ENCODE assay signal across 13 cellular contexts in the genomic region with DNA sequence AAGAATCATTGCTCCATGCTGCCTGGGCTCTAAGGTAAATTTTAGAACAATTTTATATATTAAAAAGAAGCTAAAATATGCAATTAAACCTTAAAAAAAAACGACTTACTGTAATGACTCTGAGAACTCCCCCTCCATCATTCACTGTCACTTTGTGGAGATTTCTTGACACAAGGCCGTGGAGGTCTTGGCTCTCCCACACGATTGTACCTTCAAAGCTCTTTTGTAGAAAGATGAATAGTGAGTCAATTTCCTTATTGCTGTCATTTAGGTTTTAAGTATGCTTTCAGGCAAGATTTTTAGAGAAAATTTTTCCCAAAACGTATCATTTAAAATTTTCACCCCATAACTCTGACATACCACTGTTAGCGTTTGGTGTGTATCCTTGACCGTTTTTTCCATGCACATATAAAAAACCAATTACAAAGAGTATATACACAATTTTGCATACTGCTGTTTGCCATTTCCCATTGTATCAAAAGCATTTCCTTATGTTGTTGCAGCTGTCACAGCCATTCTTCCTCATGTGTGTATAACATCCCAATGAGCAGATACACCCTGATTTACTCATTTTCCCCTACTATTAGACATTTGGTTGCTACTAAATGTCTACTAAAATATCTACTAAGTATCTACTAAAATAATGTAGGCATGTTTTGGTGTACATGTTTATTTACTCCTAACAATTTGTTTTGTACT. TPM values are rescaled to one million over a fixed set of nuclear protein-coding genes. Genes with fewer than 3 reads are reported as not detected.
DNase-seq lines count a peak whose midpoint lies in the region; ATAC-seq lines count a peak whose summit lies in the region.
"Had no signal": no experiment of that assay in that cellular context is flagged by ENCODE, and none has a peak within 500 bp of the region (broad histone marks: within the 10 kb centered on the region; RNA-seq: fewer than 3 reads in every experiment).

No MANE protein-coding gene starts in this region.

- H3K4me3 ChIP-seq in SJCRH30: no peak overlapping the region

- H3K36me3 ChIP-seq in SJCRH30: peaks cover 26% of the 10 kb centered on the region

- no peaks in the 10 kb centered on the region for H3K27me3 ChIP-seq in SJCRH30

- DNase-seq in NCI-H2171 treated with DMSO at 0.1 percent for 48 hours (lab: John Stamatoyannopoulos, UW) (peak; percentile 4), NCI-H2171 (lab: John Stamatoyannopoulos, UW) (no peak), SJCRH30 (peak; percentile 20 to 50), left colon (no peak), DMS79 treated with DMSO at 0.1 percent for 48 hours (lab: John Stamatoyannopoulos, UW) (no peak)
- no peak for DNase-seq in stimulated activated CD8-positive, alpha-beta memory T cell treated with anti-CD3 and anti-CD28 coated beads, Interleukin-4, amount 100 ng/mL, for 48 hours
- DNase-seq: CD8-positive, alpha-beta T cell; COR-L47; HCEC 1CT; HFFc6 had no signal

- intact Hi-C loops in left colon (cut with DNase I, micrococcal nuclease): no loop called here

- ATAC-seq in left colon (peak; percentile 75), HG03342 (IDR thresholded peaks at IDR 0.05; ENCODE audit: unreplicated experiment) (no peak)
- ATAC-seq: CD8-positive, alpha-beta T cell had no signal

- peak overlapping the region; percentile 4; the same call in 1 of the 2 replicates for H3K27ac ChIP-seq in SJCRH30
- H3K27ac ChIP-seq: 22Rv1, HL-60 had no signal

- peaks cover 10% of the 10 kb centered on the region; the same call in 1 of the 2 replicates for H3K4me1 ChIP-seq in SJCRH30

- no peaks in the 10 kb centered on the region; the same call in 1 of the 2 replicates for H3K9me3 ChIP-seq in SJCRH30 (replicated peaks)

RNA-seq across cellular contexts. Expression of a gene that starts 33.4 kb away (rescaled TPM):
- 44.4 and 50.1 TPM in 2 replicates for total RNA-seq in SJCRH30 (2014; rRNA removed; shearing (Covaris generic))
- total RNA-seq in left colon: 10 to 100 TPM; 18.6 to 18.7 TPM

Comparison
In these comparisons a context has a peak if more than half of its experiments do, and no peak if none do; other contexts are left out.
1. DNase-seq: peak in NCI-H2171 treated with DMSO at 0.1 percent for 48 hours (single experiment) and SJCRH30 (2 of 2); none in NCI-H2171 (single experiment), left colon (0 of 2), DMS79 treated with DMSO at 0.1 percent for 48 hours (single experiment) and stimulated activated CD8-positive, alpha-beta memory T cell treated with anti-CD3 and anti-CD28 coated beads, Interleukin-4, amount 100 ng/mL, for 48 hours (single experiment).